15 cellular contexts compared by ENCODE assay signal in the genomic region with DNA sequence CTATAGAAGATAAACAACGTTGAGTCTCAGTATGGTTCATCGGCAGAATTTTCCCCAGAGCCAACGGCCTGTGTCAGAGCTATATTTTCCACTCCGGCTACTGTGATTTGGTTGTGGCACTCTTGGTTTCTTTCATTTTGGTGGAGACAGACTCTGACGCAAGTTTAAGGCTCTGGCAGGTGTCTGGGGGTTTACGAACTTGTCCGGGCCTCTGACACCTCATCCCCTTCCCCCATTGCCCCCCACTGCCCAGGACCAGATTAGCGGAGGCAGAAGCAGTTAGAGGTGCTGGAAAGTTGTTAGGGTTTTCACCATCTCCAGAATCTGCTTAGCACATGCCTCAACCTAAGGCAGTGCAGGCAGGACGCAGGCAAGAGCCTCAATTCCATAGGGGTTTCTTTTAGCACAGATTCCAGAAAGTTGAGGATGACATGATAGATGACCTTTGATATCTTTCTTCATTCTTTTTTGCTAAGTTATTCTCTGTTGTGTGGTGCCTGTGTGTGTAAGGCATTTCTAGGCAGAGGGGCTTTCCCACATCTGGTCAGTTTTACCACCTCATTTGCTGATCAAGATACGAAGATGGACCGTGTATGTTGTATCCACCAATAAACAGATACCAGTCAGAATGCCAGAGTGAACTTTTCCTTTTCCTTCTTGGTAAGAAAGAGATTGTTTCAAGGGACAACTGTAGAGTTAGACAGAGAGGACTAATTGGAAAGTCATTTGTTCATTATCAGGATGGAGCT. TPM values are rescaled to one million over a fixed set of nuclear protein-coding genes. Genes with fewer than 3 reads are reported as not detected.
DNase-seq lines count a peak whose midpoint lies in the region; ATAC-seq and TF ChIP-seq lines count a peak whose summit lies in the region.
"Had no signal": no experiment of that assay in that cellular context is flagged by ENCODE, and none has a peak within 500 bp of the region (broad histone marks: within the 10 kb centered on the region; RNA-seq: fewer than 3 reads in every experiment).

No MANE protein-coding gene starts in this region.

- WGBS in right cardiac atrium = 84% methylated on average over 11 of the region's 11 CpGs

- peak overlapping the region; percentile 53 for H3K4me3 Mint-ChIP-seq in activated T-helper 17 cell treated with anti-CD3 and anti-CD28 coated beads, Interleukin-2, amount 50 U/mL, for 72 hours
- H3K4me3 Mint-ChIP-seq: brain had no signal

- H3K9me3 Mint-ChIP-seq in activated T-helper 17 cell treated with anti-CD3 and anti-CD28 coated beads, Interleukin-2, amount 50 U/mL, for 72 hours = no peaks in the 10 kb centered on the region
- H3K9me3 Mint-ChIP-seq: brain had no signal

- no peaks in the 10 kb centered on the region for H3K36me3 Mint-ChIP-seq in activated T-helper 17 cell treated with anti-CD3 and anti-CD28 coated beads, Interleukin-2, amount 50 U/mL, for 72 hours (ENCODE audit: low read depth)
- H3K36me3 Mint-ChIP-seq: brain had no signal

- peaks cover 33 to 45% (median 38%) of the 10 kb centered on the region in 10 experiments for H3K4me1 ChIP-seq in BLaER1 treated with 17β-estradiol and CSF1 and Interleukin-3, amounts not matched to agents 10 nM and 100 nM
- H3K4me1 ChIP-seq in right cardiac atrium (ENCODE audit: control insufficient read depth, insufficient read depth, low read length) = no peaks in the 10 kb centered on the region
- H3K4me1 ChIP-seq in A673 (ENCODE audit: insufficient read depth, low read length, poor library complexity, severe bottlenecking) = no peaks in the 10 kb centered on the region
- H3K4me1 ChIP-seq: right atrium auricular region had no signal

- H3K4me1 Mint-ChIP-seq in activated T-helper 17 cell treated with anti-CD3 and anti-CD28 coated beads, Interleukin-2, amount 50 U/mL, for 72 hours = peaks cover 56% of the 10 kb centered on the region
- H3K4me1 Mint-ChIP-seq: brain had no signal

- no peaks in the 10 kb centered on the region for H3K9me3 ChIP-seq in BLaER1 treated with 17β-estradiol and CSF1 and Interleukin-3, amounts not matched to agents 10 nM and 100 nM (replicated peaks in 1 of 11)
- no peaks in the 10 kb centered on the region for H3K9me3 ChIP-seq in right cardiac atrium (ENCODE audit: control insufficient read depth, low read length)
- no peaks in the 10 kb centered on the region for H3K9me3 ChIP-seq in A673 (ENCODE audit: low read depth, low read length, poor library complexity, severe bottlenecking)
- H3K9me3 ChIP-seq: right atrium auricular region, SJSA1 had no signal

- BruUV-seq in A673 (replicated peaks; lab: Mats Ljungman, UMichigan) = no TSS peak

- H3K27me3 ChIP-seq in BLaER1 treated with 17β-estradiol and CSF1 and Interleukin-3, amounts not matched to agents 10 nM and 100 nM = peaks cover 0 to 3% (median 0%) of the 10 kb centered on the region in 11 experiments; a peak in 1 of 22 replicates
- H3K27me3 ChIP-seq in right cardiac atrium (ENCODE audit: control insufficient read depth, insufficient read depth) (no peaks in the 10 kb centered on the region), A673 (replicated peaks; ENCODE audit: insufficient read depth, low read depth, low read length, poor library complexity) (peaks cover 2% of the 10 kb centered on the region)
- H3K27me3 ChIP-seq: right atrium auricular region, SJSA1 had no signal

- H4K20me1 ChIP-seq in BLaER1 treated with 17β-estradiol and CSF1 and Interleukin-3, amounts not matched to agents 10 nM and 100 nM = no peaks in the 10 kb centered on the region

- POLR2A ChIA-PET in A673 (lab: Charles Lee; ENCODE audit: low non-redundant PET) = no interaction called here

- peak overlapping the region; percentile 34 to 85 (median 68) for H3K4me2 ChIP-seq in BLaER1 treated with 17β-estradiol and CSF1 and Interleukin-3, amounts not matched to agents 10 nM and 100 nM

- ATAC-seq in GM18511 (IDR thresholded peaks at IDR 0.05; ENCODE audit: unreplicated experiment) = peak; percentile 40
- peak; percentile 33 for ATAC-seq in HG02759 (IDR thresholded peaks at IDR 0.05; ENCODE audit: unreplicated experiment)
- ATAC-seq in activated T-helper 17 cell treated with anti-CD3 and anti-CD28 coated beads, Interleukin-2, amount 50 U/mL, for 72 hours (replicated peaks) = peak; percentile 22
- ATAC-seq in right cardiac atrium = no peak

- H3K9ac ChIP-seq in BLaER1 treated with 17β-estradiol and CSF1 and Interleukin-3, amounts not matched to agents 10 nM and 100 nM = peak overlapping the region in 2 of 11 experiments; percentile 4 to 17; a peak in 2 of 22 replicates

- peak overlapping the region in 1 of 11 experiments; percentile 42; a peak in 2 of 22 replicates for H3K27ac ChIP-seq in BLaER1 treated with 17β-estradiol and CSF1 and Interleukin-3, amounts not matched to agents 10 nM and 100 nM
- H3K27ac ChIP-seq in right cardiac atrium (ENCODE audit: low read length) = no peak overlapping the region
- H3K27ac ChIP-seq in A673 (ENCODE audit: low read depth, low read length, poor library complexity, severe bottlenecking) = no peak overlapping the region
- H3K27ac ChIP-seq: right atrium auricular region had no signal

- intact Hi-C loops in right cardiac atrium (cut with DNase I) (no loop called here), A673 (cut with micrococcal nuclease; ENCODE audit: unreplicated experiment) (no loop called here)

- DNase-seq in anterior cingulate cortex (lab: John Stamatoyannopoulos, UW) (no peak), right cardiac atrium (no peak), A673 (ENCODE audit: low spot score) (no peak), NCI-H1436 (lab: John Stamatoyannopoulos, UW) (no peak)
- DNase-seq: NCI-H2171 had no signal

- no peaks in the 10 kb centered on the region for H3K27me3 Mint-ChIP-seq in activated T-helper 17 cell treated with anti-CD3 and anti-CD28 coated beads, Interleukin-2, amount 50 U/mL, for 72 hours

- no peak for TF ChIP-seq CTCF in A673 (conservative IDR thresholded peaks at IDR 0.05; ENCODE audit: low read depth, low read length)

- H3K4me3 ChIP-seq in BLaER1 treated with 17β-estradiol and CSF1 and Interleukin-3, amounts not matched to agents 10 nM and 100 nM = no peak overlapping the region
- H3K4me3 ChIP-seq in right cardiac atrium (ENCODE audit: low read length) = no peak overlapping the region
- H3K4me3 ChIP-seq in A673 (ENCODE audit: low read depth, low read length, poor library complexity, severe bottlenecking) = no peak overlapping the region
- H3K4me3 ChIP-seq: right atrium auricular region, SJSA1 had no signal

- H3K36me3 ChIP-seq in BLaER1 treated with 17β-estradiol and CSF1 and Interleukin-3, amounts not matched to agents 10 nM and 100 nM = no peaks in the 10 kb centered on the region
- H3K36me3 ChIP-seq in A673 (ENCODE audit: insufficient read depth, low read length, poor library complexity, severe bottlenecking) = no peaks in the 10 kb centered on the region
- H3K36me3 ChIP-seq: right atrium auricular region, SJSA1 had no signal

- H3K27ac Mint-ChIP-seq in activated T-helper 17 cell treated with anti-CD3 and anti-CD28 coated beads, Interleukin-2, amount 50 U/mL, for 72 hours = peak overlapping the region; percentile 71
- H3K27ac Mint-ChIP-seq: brain had no signal

- CTCF ChIA-PET in A673 (lab: Charles Lee) = no interaction called here

RNA-seq across cellular contexts. Expression of a gene that starts 18.4 kb away (rescaled TPM):
- 1 to 10 TPM; 1.8 to 3.2 TPM for total RNA-seq in activated T-helper 17 cell treated with anti-CD3 and anti-CD28 coated beads, Interleukin-2, amount 50 U/mL, for 72 hours
- total RNA-seq in right cardiac atrium (1 to 10 TPM in 3 of 4 donors, under 1 TPM in 1; 0.59 to 5.9 (median 1.3) TPM), A673 (2021) (not detected in 2 replicates)
- 0.75 TPM for polyA plus RNA-seq in right cardiac atrium
- total RNA-seq: M059J, SJSA1 had no signal
- polyA plus RNA-seq: neural cell had no signal

RNA-seq across cellular contexts. Expression of a gene that starts 20.1 kb away (rescaled TPM):
- not detected for total RNA-seq in activated T-helper 17 cell treated with anti-CD3 and anti-CD28 coated beads, Interleukin-2, amount 50 U/mL, for 72 hours
- not detected for total RNA-seq in right cardiac atrium
- polyA plus RNA-seq in right cardiac atrium = not detected
- not detected in 2 replicates for total RNA-seq in A673 (2021)
- total RNA-seq: lower leg skin, M059J, right atrium auricular region, SJSA1 had no signal
- polyA plus RNA-seq: neural cell had no signal

Comparison
In these comparisons a context has a peak if more than half of its experiments do, and no peak if none do; other contexts are left out.
1. ATAC-seq: peak in GM18511 (single experiment), HG02759 (single experiment) and activated T-helper 17 cell treated with anti-CD3 and anti-CD28 coated beads, Interleukin-2, amount 50 U/mL, for 72 hours (single experiment); none in right cardiac atrium (0 of 2).